Comparison of ENCODE assay signal across 8 cellular contexts in genomic region chr11:96293583-96293982, GRCh38. TPM values are rescaled to one million over a fixed set of nuclear protein-coding genes. Genes with fewer than 3 reads are reported as not detected.
DNase-seq lines count a peak whose midpoint lies in the region; ATAC-seq and TF ChIP-seq lines count a peak whose summit lies in the region.

No MANE protein-coding gene starts in this region.

- peak; percentile 44 for DNase-seq in AG10803 (ENCODE audit: low read depth)
- no peak for DNase-seq in chondrocyte (ENCODE audit: low spot score)
- peak; percentile 18 to 27 for DNase-seq in stimulated activated naive CD8-positive, alpha-beta T cell treated with anti-CD3 and anti-CD28 coated beads, Interleukin-15, amount 100 ng/mL, for 72 hours
- DNase-seq in SW480 (ENCODE audit: low spot score): no peak
- no peak for DNase-seq in DMS79 treated with DMSO at 0.1 percent for 48 hours (lab: John Stamatoyannopoulos, UW)
- DNase-seq in islet precursor cell: no peak

- peak overlapping the region; percentile 61 for H3K27ac Mint-ChIP-seq in chondrocyte (ENCODE audit: unreplicated experiment)
- peak overlapping the region in 1 of 2 donors; percentile 28 for H3K27ac Mint-ChIP-seq in stimulated activated naive CD8-positive, alpha-beta T cell treated with anti-CD3 and anti-CD28 coated beads, Interleukin-15, amount 100 ng/mL, for 72 hours

- no peaks in the 10 kb centered on the region for H3K27me3 Mint-ChIP-seq in chondrocyte (ENCODE audit: low read depth)
- no peaks in the 10 kb centered on the region for H3K27me3 Mint-ChIP-seq in stimulated activated naive CD8-positive, alpha-beta T cell treated with anti-CD3 and anti-CD28 coated beads, Interleukin-15, amount 100 ng/mL, for 72 hours

- H3K4me3 ChIP-seq in AG10803 (ENCODE audit: low read length): peak overlapping the region; percentile 10

- ATAC-seq in GM19328 (IDR thresholded peaks at IDR 0.05; ENCODE audit: unreplicated experiment) (peak; percentile 77), HG03196 (IDR thresholded peaks at IDR 0.05; ENCODE audit: unreplicated experiment) (peak; percentile 85)
- ATAC-seq in stimulated activated naive CD8-positive, alpha-beta T cell treated with anti-CD3 and anti-CD28 coated beads, Interleukin-15, amount 100 ng/mL, for 72 hours: peak; percentile 97

- no peak for TF ChIP-seq CTCF in AG10803 (conservative IDR thresholded peaks at IDR 0.05; ENCODE audit: low read length)
- no peak for TF ChIP-seq CTCF in chondrocyte (IDR thresholded peaks at IDR 0.05)

- peaks cover 33% of the 10 kb centered on the region for H3K4me1 Mint-ChIP-seq in chondrocyte (ENCODE audit: low read depth)
- H3K4me1 Mint-ChIP-seq in stimulated activated naive CD8-positive, alpha-beta T cell treated with anti-CD3 and anti-CD28 coated beads, Interleukin-15, amount 100 ng/mL, for 72 hours: peaks cover 83% of the 10 kb centered on the region

- no peak overlapping the region for H3K4me3 Mint-ChIP-seq in chondrocyte (ENCODE audit: unreplicated experiment)
- peak overlapping the region; percentile 21 to 67 for H3K4me3 Mint-ChIP-seq in stimulated activated naive CD8-positive, alpha-beta T cell treated with anti-CD3 and anti-CD28 coated beads, Interleukin-15, amount 100 ng/mL, for 72 hours

- H3K36me3 Mint-ChIP-seq in chondrocyte (ENCODE audit: low read depth): peaks cover 1% of the 10 kb centered on the region

- no peaks in the 10 kb centered on the region for H3K9me3 Mint-ChIP-seq in chondrocyte (ENCODE audit: low read depth)
- H3K9me3 Mint-ChIP-seq in stimulated activated naive CD8-positive, alpha-beta T cell treated with anti-CD3 and anti-CD28 coated beads, Interleukin-15, amount 100 ng/mL, for 72 hours: no peaks in the 10 kb centered on the region

RNA-seq across cellular contexts. Expression of gene MAML2, which starts 49.4 kb away (rescaled TPM):
- 19.0 to 25.2 TPM (median 19.1 TPM) in 3 replicates for total RNA-seq in chondrocyte

Comparison
In these comparisons a context has a peak if more than half of its experiments do, and no peak if none do; other contexts are left out.
1. DNase-seq: peak in AG10803 (single experiment) and stimulated activated naive CD8-positive, alpha-beta T cell treated with anti-CD3 and anti-CD28 coated beads, Interleukin-15, amount 100 ng/mL, for 72 hours (2 of 2); none in chondrocyte (single experiment), SW480 (single experiment), DMS79 treated with DMSO at 0.1 percent for 48 hours (single experiment) and islet precursor cell (single experiment).
2. Peak in every context shown above with its lines, with median percentiles within 50 percentile points of each other: ATAC-seq.